In genomic region chr5:142894749-142895148, GRCh38 we compare ENCODE assay signal across 13 cellular contexts.
DNase-seq lines count a peak whose midpoint lies in the region; FAIRE-seq and TF ChIP-seq lines count a peak whose summit lies in the region.
"Had no signal": no experiment of that assay in that cellular context is flagged by ENCODE, and none has a peak within 500 bp of the region (broad histone marks: within the 10 kb centered on the region; RNA-seq: fewer than 3 reads in every experiment).

No MANE protein-coding gene starts in this region.

- no peak for TF ChIP-seq POLR2A in GM12892 (IDR thresholded peaks at IDR 0.05; ENCODE audit: low read depth, low read length)

- H3K4me3 ChIP-seq in choroid plexus epithelial cell (ENCODE audit: low read depth, low read length), result no peak overlapping the region
- H3K4me3 ChIP-seq: colonic mucosa had no signal

- no peak for FAIRE-seq in GM12892 (lab: Jason Lieb, UNC)
- FAIRE-seq: D721Med had no signal

- DNase-seq in AG08395 (ENCODE audit: low spot score) (peak; percentile 77), HT1080 (ENCODE audit: low read depth) (peak; percentile 26), choroid plexus epithelial cell (ENCODE audit: low read depth) (peak; percentile 79), kidney tubule cell (ENCODE audit: low spot score) (peak; percentile 32), GM12892 (ENCODE audit: insufficient read length) (no peak), ecto neural progenitor cell (ENCODE audit: low spot score) (no peak), medulla oblongata (ENCODE audit: extremely low spot score) (no peak), NCI-H2107 (lab: John Stamatoyannopoulos, UW) (no peak)
- DNase-seq: activated CD4-positive, CD25-positive, alpha-beta regulatory T cell; activated naive CD4-positive, alpha-beta T cell treated with anti-CD3 and anti-CD28 coated beads for 36 hours; colonic mucosa; MM.1S had no signal

- TF ChIP-seq CTCF in choroid plexus epithelial cell (conservative IDR thresholded peaks at IDR 0.05; ENCODE audit: low read depth, low read length), result no peak

Comparison
In these comparisons a context has a peak if more than half of its experiments do, and no peak if none do; other contexts are left out.
1. DNase-seq: peak in AG08395 (single experiment), HT1080 (single experiment), choroid plexus epithelial cell (single experiment) and kidney tubule cell (single experiment); none in GM12892 (single experiment), ecto neural progenitor cell (single experiment), medulla oblongata (single experiment) and NCI-H2107 (single experiment).